In genomic region chr14:102524451-102525212, GRCh38 we compare ENCODE assay signal across 8 cellular contexts.
A peak's percentile ranks its signal among the peaks of the same experiment; 100 is the strongest.
DNase-seq lines count a peak whose midpoint lies in the region; ATAC-seq and TF ChIP-seq lines count a peak whose summit lies in the region.

No MANE protein-coding gene starts in this region.

- H3K4me3 ChIP-seq in OCI-LY3 (ENCODE audit: low read length) (peak overlapping the region; percentile 74), mucosa of rectum (ENCODE audit: low read length in 2 of 2) (peak overlapping the region; percentile 82 to 92)

- peak; percentile 98 for DNase-seq in DMS 273 treated with DMSO at 0.1 percent for 48 hours (lab: John Stamatoyannopoulos, UW)
- DNase-seq in HuH-7 (ENCODE audit: low spot score) = peak; percentile 99
- DNase-seq in activated T-cell treated with anti-CD3 and anti-CD28 coated beads for 4 hours = peak; percentile 90
- DNase-seq in erythroblast (lab: John Stamatoyannopoulos, UW) = peak; percentile 91 to 93
- DNase-seq in stimulated activated CD8-positive, alpha-beta memory T cell treated with anti-CD3 and anti-CD28 coated beads, Interleukin-4, amount 100 ng/mL, for 48 hours = peak; percentile 100

- H3K79me2 ChIP-seq in OCI-LY3 (ENCODE audit: low read length) = no peaks in the 10 kb centered on the region

- H3K36me3 ChIP-seq in OCI-LY3 (replicated peaks; ENCODE audit: low read depth, low read length) (no peaks in the 10 kb centered on the region), mucosa of rectum (ENCODE audit: control insufficient read depth in 2 of 2, insufficient read depth in 2 of 2, low read length in 2 of 2) (no peaks in the 10 kb centered on the region)

- peak overlapping the region; percentile 40 for H3K27ac ChIP-seq in OCI-LY3 (ENCODE audit: low read length)
- H3K27ac ChIP-seq in mucosa of rectum (ENCODE audit: low read depth in 2 of 2, low read length in 2 of 2) = peak overlapping the region; percentile 93 to 94

- peak; percentile 98 for ATAC-seq in GM21515 (IDR thresholded peaks at IDR 0.05; ENCODE audit: unreplicated experiment)

- peak; percentile 54 for TF ChIP-seq POLR2A in erythroblast (IDR thresholded peaks at IDR 0.05; ENCODE audit: low read length)

- peak overlapping the region; percentile 100 for H3K4me2 ChIP-seq in OCI-LY3 (ENCODE audit: low read length)

- no peaks in the 10 kb centered on the region for H4K20me1 ChIP-seq in OCI-LY3 (ENCODE audit: insufficient read depth, low read length)

- TF ChIP-seq CTCF in OCI-LY3 (IDR thresholded peaks at IDR 0.05; ENCODE audit: low read depth, low read length) = peak; percentile 93

- H3K9ac ChIP-seq in OCI-LY3 (ENCODE audit: low read length) = peak overlapping the region; percentile 82
- H3K9ac ChIP-seq in mucosa of rectum (ENCODE audit: low read depth in 1 of 2, low read length in 2 of 2) = peak overlapping the region; percentile 82 to 91

- H3K4me1 ChIP-seq in OCI-LY3 (ENCODE audit: low read length) (peaks cover 10% of the 10 kb centered on the region; the same call in 1 of the 2 replicates), mucosa of rectum (ENCODE audit: control insufficient read depth in 2 of 2, insufficient read depth in 2 of 2, low read length in 2 of 2) (peaks cover 32% of the 10 kb centered on the region in 2 donors)

- H3K27me3 ChIP-seq in OCI-LY3 (ENCODE audit: low read depth, low read length) = no peaks in the 10 kb centered on the region
- no peaks in the 10 kb centered on the region for H3K27me3 ChIP-seq in mucosa of rectum (ENCODE audit: control insufficient read depth in 2 of 2, insufficient read depth in 2 of 2, low read length in 2 of 2)

- peak overlapping the region; percentile 74 for H2AFZ ChIP-seq in OCI-LY3 (ENCODE audit: low read depth, low read length)

- H3K9me3 ChIP-seq in OCI-LY3 (ENCODE audit: insufficient read depth, low read length) (no peaks in the 10 kb centered on the region), mucosa of rectum (ENCODE audit: control insufficient read depth in 2 of 2, low read length in 2 of 2) (no peaks in the 10 kb centered on the region)

Comparison
In these comparisons a context has a peak if more than half of its experiments do, and no peak if none do; other contexts are left out.
1. Peak in every context shown above with its lines: DNase-seq, ATAC-seq, H3K4me3 ChIP-seq and H3K27ac ChIP-seq.